In genomic region chr3:94249491-94250079, GRCh38 we compare ENCODE assay signal across 8 cellular contexts.
DNase-seq lines count a peak whose midpoint lies in the region; ATAC-seq, FAIRE-seq and TF ChIP-seq lines count a peak whose summit lies in the region.

No MANE protein-coding gene starts in this region.

- TF ChIP-seq CTCF in keratinocyte (optimal IDR thresholded peaks at IDR 0.05 in 1 of 3, IDR thresholded peaks at IDR 0.05 in 1 of 3, conservative IDR thresholded peaks at IDR 0.05 in 1 of 3; ENCODE audit: extremely low read depth in 1 of 3, insufficient read depth in 2 of 3, low read length in 3 of 3), result peak; percentile 82 to 94 (median 93)

- dilution Hi-C loops in keratinocyte (cut with MboI; ENCODE audit: extremely low pct_ligation_motif_present, low sequenced_read_pairs), result no loop called here

- H2AFZ ChIP-seq in keratinocyte (ENCODE audit: control insufficient read depth, low read length), result no peak overlapping the region

- no peaks in the 10 kb centered on the region for H4K20me1 ChIP-seq in keratinocyte (ENCODE audit: control insufficient read depth, extremely low read depth, insufficient read depth, low read length)

- H3K36me3 ChIP-seq in keratinocyte (ENCODE audit: control insufficient read depth in 2 of 2, extremely low read depth in 1 of 2, insufficient read depth in 2 of 2, low read length in 2 of 2), result no peaks in the 10 kb centered on the region

- FAIRE-seq in keratinocyte (lab: Jason Lieb, UNC), result peak; percentile 79

- H3K27ac ChIP-seq in keratinocyte (ENCODE audit: control insufficient read depth, insufficient read depth, low read length), result no peak overlapping the region

- in situ Hi-C loops in T47D (cut with HindIII; ENCODE audit: low pct_unique_long_range_greater_than_20kb, low sequenced_read_pairs), result no loop called here

- H3K4me2 ChIP-seq in keratinocyte (ENCODE audit: control insufficient read depth, extremely low read depth, insufficient read depth, low read depth, low read length), result no peak overlapping the region

- peak; percentile 76 for ATAC-seq in HG02571 (IDR thresholded peaks at IDR 0.05; ENCODE audit: unreplicated experiment)

- no peaks in the 10 kb centered on the region for H3K79me2 ChIP-seq in keratinocyte (ENCODE audit: control insufficient read depth, insufficient read depth, low read length)

- H3K27me3 ChIP-seq in keratinocyte (ENCODE audit: control insufficient read depth, extremely low read depth, insufficient read depth, low read length), result peaks cover 13% of the 10 kb centered on the region

- H3K4me1 ChIP-seq in keratinocyte (ENCODE audit: control insufficient read depth, extremely low read depth, insufficient read depth, low read length), result no peaks in the 10 kb centered on the region

- H3K9me1 ChIP-seq in keratinocyte (ENCODE audit: control insufficient read depth, extremely low read depth, insufficient read depth, low read length), result no peaks in the 10 kb centered on the region

- DNase-seq in NK-92 treated with Interleukin-12 subunit alpha and Interleukin-12 subunit beta, amount 100 ng/mL, for 24 hours (lab: John Stamatoyannopoulos, UW), result peak; percentile 20
- no peak for DNase-seq in NK-92 (lab: John Stamatoyannopoulos, UW; ENCODE audit: unreplicated experiment)
- peak; percentile 39 for DNase-seq in NCI-H1092 treated with DMSO at 0.1 percent for 48 hours (lab: John Stamatoyannopoulos, UW)
- DNase-seq in UCSD-AML1 (lab: John Stamatoyannopoulos, UW; ENCODE audit: unreplicated experiment), result peak; percentile 39
- peak; percentile 45 to 76 for DNase-seq in T47D (ENCODE audit: low read depth in 1 of 2, low spot score in 1 of 2)
- DNase-seq in keratinocyte (ENCODE audit: low read depth, low spot score), result no peak
- DNase-seq in stimulated activated CD4-positive, alpha-beta T cell treated with anti-CD3 and anti-CD28 coated beads, Interleukin-2, amount 100 ng/mL, for 4 hours (ENCODE audit: low read depth), result peak; percentile 30

- H3K9ac ChIP-seq in keratinocyte (ENCODE audit: control insufficient read depth, extremely low read depth, insufficient read depth, low read length), result no peak overlapping the region

- H3K9me3 ChIP-seq in keratinocyte (ENCODE audit: control insufficient read depth, low read depth, low read length), result no peaks in the 10 kb centered on the region

- no peak overlapping the region for H3K4me3 ChIP-seq in keratinocyte (ENCODE audit: control insufficient read depth in 2 of 3, extremely low read depth in 1 of 3, insufficient read depth in 2 of 3, low read depth in 1 of 3, low read length in 3 of 3)

Comparison
In these comparisons a context has a peak if more than half of its experiments do, and no peak if none do; other contexts are left out.
1. DNase-seq: peak in NK-92 treated with Interleukin-12 subunit alpha and Interleukin-12 subunit beta, amount 100 ng/mL, for 24 hours (single experiment), NCI-H1092 treated with DMSO at 0.1 percent for 48 hours (single experiment), UCSD-AML1 (single experiment), T47D (2 of 2) and stimulated activated CD4-positive, alpha-beta T cell treated with anti-CD3 and anti-CD28 coated beads, Interleukin-2, amount 100 ng/mL, for 4 hours (single experiment); none in NK-92 (single experiment) and keratinocyte (single experiment).